16 cellular contexts compared by ENCODE assay signal in the genomic region with DNA sequence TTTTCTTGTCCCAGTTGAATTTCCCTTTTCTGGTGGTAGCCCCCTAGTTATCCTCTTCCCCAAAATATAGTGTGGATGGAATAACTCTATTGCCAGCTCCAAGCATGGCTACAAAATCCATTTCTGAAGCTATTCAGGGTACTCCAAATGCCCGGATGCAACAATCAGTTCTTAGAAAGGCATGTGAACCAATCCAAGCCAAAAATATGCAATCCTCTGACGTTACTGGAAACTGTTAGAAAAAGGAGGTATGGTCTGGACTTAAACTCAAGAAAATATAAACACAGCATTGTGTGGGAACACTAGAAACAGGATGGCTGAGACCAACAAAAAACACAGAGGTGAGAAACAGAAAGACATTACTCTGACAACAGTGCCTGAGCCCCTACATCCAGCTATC.
"Had no signal": no experiment of that assay in that cellular context is flagged by ENCODE, and none has a peak within 500 bp of the region (broad histone marks: within the 10 kb centered on the region; RNA-seq: fewer than 3 reads in every experiment).

No MANE protein-coding gene starts in this region.

- H3K27me3 ChIP-seq: breast epithelium, gastroesophageal sphincter, upper lobe of left lung had no signal

- DNase-seq: activated CD4-positive, alpha-beta T cell treated with anti-CD3 and anti-CD28 coated beads, Interleukin-2, amount 10 ng/mL, durations not matched to agents 24 days and 14 days; activated CD8-positive, alpha-beta T cell treated with anti-CD3 and anti-CD28 coated beads for 36 hours; activated naive CD4-positive, alpha-beta T cell treated with anti-CD3 and anti-CD28 coated beads for 36 hours; activated T-cell treated with anti-CD3 and anti-CD28 coated beads, Interleukin-2, amount 50 U/mL, for 1 hour; effector CD4-positive, alpha-beta T cell; immature natural killer cell; mesendoderm; natural killer cell; stimulated activated naive CD8-positive, alpha-beta T cell treated with anti-CD3 and anti-CD28 coated beads, Interleukin-15, amount 100 ng/mL, for 72 hours; T1000; upper lobe of left lung had no signal

- H3K4me3 ChIP-seq: breast epithelium, gastroesophageal sphincter, thoracic aorta, upper lobe of left lung had no signal

- H3K4me3 Mint-ChIP-seq: activated CD4-positive, alpha-beta T cell treated with anti-CD3 and anti-CD28 coated beads, Interleukin-2, amount 10 ng/mL, durations not matched to agents 24 days and 14 days; activated CD8-positive, alpha-beta T cell treated with anti-CD3 and anti-CD28 coated beads for 36 hours; activated naive CD4-positive, alpha-beta T cell treated with anti-CD3 and anti-CD28 coated beads for 36 hours; immature natural killer cell; natural killer cell; stimulated activated naive CD8-positive, alpha-beta T cell treated with anti-CD3 and anti-CD28 coated beads, Interleukin-15, amount 100 ng/mL, for 72 hours had no signal

- H3K27ac ChIP-seq: breast epithelium, gastroesophageal sphincter, parathyroid adenoma, thoracic aorta, upper lobe of left lung had no signal

- H3K27me3 Mint-ChIP-seq: activated CD4-positive, alpha-beta T cell treated with anti-CD3 and anti-CD28 coated beads, Interleukin-2, amount 10 ng/mL, durations not matched to agents 24 days and 14 days; activated CD8-positive, alpha-beta T cell treated with anti-CD3 and anti-CD28 coated beads for 36 hours had no signal

- H3K36me3 ChIP-seq: breast epithelium, gastroesophageal sphincter, thoracic aorta, upper lobe of left lung had no signal

- H3K27ac Mint-ChIP-seq: activated CD4-positive, alpha-beta T cell treated with anti-CD3 and anti-CD28 coated beads, Interleukin-2, amount 10 ng/mL, durations not matched to agents 24 days and 14 days; activated CD8-positive, alpha-beta T cell treated with anti-CD3 and anti-CD28 coated beads for 36 hours; activated naive CD4-positive, alpha-beta T cell treated with anti-CD3 and anti-CD28 coated beads for 36 hours; activated T-helper 2 cell treated with anti-CD3 and anti-CD28 coated beads, Interferon-gamma antibody, Interleukin-2, Interleukin-4, amounts not matched to agents 10 μg/mL and 5 μg/mL and 100 μg/mL, durations not matched to agents 14 hours and 24 hours and 36 hours; immature natural killer cell; natural killer cell; stimulated activated naive CD8-positive, alpha-beta T cell treated with anti-CD3 and anti-CD28 coated beads, Interleukin-15, amount 100 ng/mL, for 72 hours had no signal

- H3K4me1 Mint-ChIP-seq: activated CD4-positive, alpha-beta T cell treated with anti-CD3 and anti-CD28 coated beads, Interleukin-2, amount 10 ng/mL, durations not matched to agents 24 days and 14 days; immature natural killer cell; natural killer cell; stimulated activated naive CD8-positive, alpha-beta T cell treated with anti-CD3 and anti-CD28 coated beads, Interleukin-15, amount 100 ng/mL, for 72 hours had no signal

- H3K4me1 ChIP-seq: breast epithelium, gastroesophageal sphincter, parathyroid adenoma, upper lobe of left lung had no signal

- H2AFZ ChIP-seq: parathyroid adenoma had no signal

- ATAC-seq: activated CD8-positive, alpha-beta T cell treated with anti-CD3 and anti-CD28 coated beads for 36 hours; gastroesophageal sphincter; natural killer cell; stimulated activated naive CD8-positive, alpha-beta T cell treated with anti-CD3 and anti-CD28 coated beads, Interleukin-15, amount 100 ng/mL, for 72 hours had no signal

- H3K79me2 ChIP-seq: parathyroid adenoma had no signal

- H3K36me3 Mint-ChIP-seq: immature natural killer cell, natural killer cell had no signal

- H3K9ac ChIP-seq: parathyroid adenoma had no signal

- H3K9me3 ChIP-seq: breast epithelium, gastroesophageal sphincter, thoracic aorta, upper lobe of left lung had no signal

- H3K9me3 Mint-ChIP-seq: activated CD4-positive, alpha-beta T cell treated with anti-CD3 and anti-CD28 coated beads, Interleukin-2, amount 10 ng/mL, durations not matched to agents 24 days and 14 days; activated CD8-positive, alpha-beta T cell treated with anti-CD3 and anti-CD28 coated beads for 36 hours; activated naive CD4-positive, alpha-beta T cell treated with anti-CD3 and anti-CD28 coated beads for 36 hours; activated T-helper 2 cell treated with anti-CD3 and anti-CD28 coated beads, Interferon-gamma antibody, Interleukin-2, Interleukin-4, amounts not matched to agents 10 μg/mL and 5 μg/mL and 100 μg/mL, durations not matched to agents 14 hours and 24 hours and 36 hours had no signal
